Comparison of ENCODE assay signal across 1 cellular context in genomic region chr14:77554207-77554606, GRCh38.
A peak's percentile ranks its signal among the peaks of the same experiment; 100 is the strongest.
TF ChIP-seq lines count a peak whose summit lies in the region.

No MANE protein-coding gene starts in this region.

TF ChIP-seq in GM12878, 131 proteins besides CTCF, POLR2A, EP300 and RAD21 (continued from another document and continues in another):
- TF ChIP-seq HSF1 (IDR thresholded peaks at IDR 0.05; ENCODE audit: low read depth, low read length) (no peak), SREBF1 (IDR thresholded peaks at IDR 0.05; ENCODE audit: low read length) (no peak), CEBPB (IDR thresholded peaks at IDR 0.05; ENCODE audit: borderline replicate concordance in 1 of 2, low read depth in 2 of 2, low read length in 2 of 2) (no peak), ZNF207 (IDR thresholded peaks at IDR 0.05; ENCODE audit: borderline replicate concordance) (no peak), PAX5 (IDR thresholded peaks at IDR 0.05; ENCODE audit: borderline replicate concordance, low read depth, low read length) (no peak), TAF1 (IDR thresholded peaks at IDR 0.05; ENCODE audit: borderline replicate concordance, low read depth, low read length) (no peak), TBL1XR1 (IDR thresholded peaks at IDR 0.05; ENCODE audit: low read depth, low read length) (peak; percentile 17; the same call in 1 of the 2 replicates), SREBF2 (IDR thresholded peaks at IDR 0.05; ENCODE audit: low read length) (no peak), ZNF687 (IDR thresholded peaks at IDR 0.05) (no peak), ELK1 (IDR thresholded peaks at IDR 0.05; ENCODE audit: low read depth, low read length) (no peak), E4F1 (IDR thresholded peaks at IDR 0.05; ENCODE audit: borderline replicate concordance, partially characterized antibody) (no peak), KDM1A (IDR thresholded peaks at IDR 0.05; ENCODE audit: borderline replicate concordance) (no peak), USF2 (IDR thresholded peaks at IDR 0.05; ENCODE audit: borderline replicate concordance, low read depth, low read length) (no peak; the same call in 1 of the 2 replicates), SIN3A (IDR thresholded peaks at IDR 0.05; ENCODE audit: low read depth, low read length) (no peak), HCFC1 (IDR thresholded peaks at IDR 0.05; ENCODE audit: low read length) (no peak), ZBED1 (IDR thresholded peaks at IDR 0.05; ENCODE audit: borderline replicate concordance) (no peak), SRF (IDR thresholded peaks at IDR 0.05; ENCODE audit: low read depth in 2 of 2, low read length in 2 of 2) (no peak), POU2F2 (IDR thresholded peaks at IDR 0.05; ENCODE audit: borderline replicate concordance, low read depth, low read length) (0 out of 3 replicates have a peak, but pooled peaks have one; percentile 28), CBX3 (IDR thresholded peaks at IDR 0.05; ENCODE audit: borderline replicate concordance, low read depth) (no peak), EGR1 (IDR thresholded peaks at IDR 0.05; ENCODE audit: borderline replicate concordance in 1 of 2, low read depth in 2 of 2, low read length in 2 of 2) (no peak), BCLAF1 (IDR thresholded peaks at IDR 0.05) (no peak), SUPT20H (IDR thresholded peaks at IDR 0.05; ENCODE audit: borderline replicate concordance, control insufficient read depth, low read depth, low read length) (no peak), POLR2AphosphoS5 (IDR thresholded peaks at IDR 0.05; ENCODE audit: low read length) (no peak)
- TF ChIP-seq, protein P1, sequence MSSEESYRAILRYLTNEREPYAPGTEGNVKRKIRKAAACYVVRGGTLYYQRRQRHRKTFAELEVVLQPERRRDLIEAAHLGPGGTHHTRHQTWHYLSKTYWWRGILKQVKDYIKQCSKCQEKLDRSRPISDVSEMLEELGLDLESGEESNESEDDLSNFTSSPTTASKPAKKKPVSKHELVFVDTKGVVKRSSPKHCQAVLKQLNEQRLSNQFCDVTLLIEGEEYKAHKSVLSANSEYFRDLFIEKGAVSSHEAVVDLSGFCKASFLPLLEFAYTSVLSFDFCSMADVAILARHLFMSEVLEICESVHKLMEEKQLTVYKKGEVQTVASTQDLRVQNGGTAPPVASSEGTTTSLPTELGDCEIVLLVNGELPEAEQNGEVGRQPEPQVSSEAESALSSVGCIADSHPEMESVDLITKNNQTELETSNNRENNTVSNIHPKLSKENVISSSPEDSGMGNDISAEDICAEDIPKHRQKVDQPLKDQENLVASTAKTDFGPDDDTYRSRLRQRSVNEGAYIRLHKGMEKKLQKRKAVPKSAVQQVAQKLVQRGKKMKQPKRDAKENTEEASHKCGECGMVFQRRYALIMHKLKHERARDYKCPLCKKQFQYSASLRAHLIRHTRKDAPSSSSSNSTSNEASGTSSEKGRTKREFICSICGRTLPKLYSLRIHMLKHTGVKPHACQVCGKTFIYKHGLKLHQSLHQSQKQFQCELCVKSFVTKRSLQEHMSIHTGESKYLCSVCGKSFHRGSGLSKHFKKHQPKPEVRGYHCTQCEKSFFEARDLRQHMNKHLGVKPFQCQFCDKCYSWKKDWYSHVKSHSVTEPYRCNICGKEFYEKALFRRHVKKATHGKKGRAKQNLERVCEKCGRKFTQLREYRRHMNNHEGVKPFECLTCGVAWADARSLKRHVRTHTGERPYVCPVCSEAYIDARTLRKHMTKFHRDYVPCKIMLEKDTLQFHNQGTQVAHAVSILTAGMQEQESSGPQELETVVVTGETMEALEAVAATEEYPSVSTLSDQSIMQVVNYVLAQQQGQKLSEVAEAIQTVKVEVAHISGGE (CRISPR knock-in tag; IDR thresholded peaks at IDR 0.05), result no peak
- TF ChIP-seq, protein P2, sequence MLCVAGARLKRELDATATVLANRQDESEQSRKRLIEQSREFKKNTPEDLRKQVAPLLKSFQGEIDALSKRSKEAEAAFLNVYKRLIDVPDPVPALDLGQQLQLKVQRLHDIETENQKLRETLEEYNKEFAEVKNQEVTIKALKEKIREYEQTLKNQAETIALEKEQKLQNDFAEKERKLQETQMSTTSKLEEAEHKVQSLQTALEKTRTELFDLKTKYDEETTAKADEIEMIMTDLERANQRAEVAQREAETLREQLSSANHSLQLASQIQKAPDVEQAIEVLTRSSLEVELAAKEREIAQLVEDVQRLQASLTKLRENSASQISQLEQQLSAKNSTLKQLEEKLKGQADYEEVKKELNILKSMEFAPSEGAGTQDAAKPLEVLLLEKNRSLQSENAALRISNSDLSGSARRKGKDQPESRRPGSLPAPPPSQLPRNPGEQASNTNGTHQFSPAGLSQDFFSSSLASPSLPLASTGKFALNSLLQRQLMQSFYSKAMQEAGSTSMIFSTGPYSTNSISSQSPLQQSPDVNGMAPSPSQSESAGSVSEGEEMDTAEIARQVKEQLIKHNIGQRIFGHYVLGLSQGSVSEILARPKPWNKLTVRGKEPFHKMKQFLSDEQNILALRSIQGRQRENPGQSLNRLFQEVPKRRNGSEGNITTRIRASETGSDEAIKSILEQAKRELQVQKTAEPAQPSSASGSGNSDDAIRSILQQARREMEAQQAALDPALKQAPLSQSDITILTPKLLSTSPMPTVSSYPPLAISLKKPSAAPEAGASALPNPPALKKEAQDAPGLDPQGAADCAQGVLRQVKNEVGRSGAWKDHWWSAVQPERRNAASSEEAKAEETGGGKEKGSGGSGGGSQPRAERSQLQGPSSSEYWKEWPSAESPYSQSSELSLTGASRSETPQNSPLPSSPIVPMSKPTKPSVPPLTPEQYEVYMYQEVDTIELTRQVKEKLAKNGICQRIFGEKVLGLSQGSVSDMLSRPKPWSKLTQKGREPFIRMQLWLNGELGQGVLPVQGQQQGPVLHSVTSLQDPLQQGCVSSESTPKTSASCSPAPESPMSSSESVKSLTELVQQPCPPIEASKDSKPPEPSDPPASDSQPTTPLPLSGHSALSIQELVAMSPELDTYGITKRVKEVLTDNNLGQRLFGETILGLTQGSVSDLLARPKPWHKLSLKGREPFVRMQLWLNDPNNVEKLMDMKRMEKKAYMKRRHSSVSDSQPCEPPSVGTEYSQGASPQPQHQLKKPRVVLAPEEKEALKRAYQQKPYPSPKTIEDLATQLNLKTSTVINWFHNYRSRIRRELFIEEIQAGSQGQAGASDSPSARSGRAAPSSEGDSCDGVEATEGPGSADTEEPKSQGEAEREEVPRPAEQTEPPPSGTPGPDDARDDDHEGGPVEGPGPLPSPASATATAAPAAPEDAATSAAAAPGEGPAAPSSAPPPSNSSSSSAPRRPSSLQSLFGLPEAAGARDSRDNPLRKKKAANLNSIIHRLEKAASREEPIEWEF (IDR thresholded peaks at IDR 0.05; ENCODE audit: insufficient replicate concordance, low read depth, low read length), result no peak
- TF ChIP-seq, protein P3, sequence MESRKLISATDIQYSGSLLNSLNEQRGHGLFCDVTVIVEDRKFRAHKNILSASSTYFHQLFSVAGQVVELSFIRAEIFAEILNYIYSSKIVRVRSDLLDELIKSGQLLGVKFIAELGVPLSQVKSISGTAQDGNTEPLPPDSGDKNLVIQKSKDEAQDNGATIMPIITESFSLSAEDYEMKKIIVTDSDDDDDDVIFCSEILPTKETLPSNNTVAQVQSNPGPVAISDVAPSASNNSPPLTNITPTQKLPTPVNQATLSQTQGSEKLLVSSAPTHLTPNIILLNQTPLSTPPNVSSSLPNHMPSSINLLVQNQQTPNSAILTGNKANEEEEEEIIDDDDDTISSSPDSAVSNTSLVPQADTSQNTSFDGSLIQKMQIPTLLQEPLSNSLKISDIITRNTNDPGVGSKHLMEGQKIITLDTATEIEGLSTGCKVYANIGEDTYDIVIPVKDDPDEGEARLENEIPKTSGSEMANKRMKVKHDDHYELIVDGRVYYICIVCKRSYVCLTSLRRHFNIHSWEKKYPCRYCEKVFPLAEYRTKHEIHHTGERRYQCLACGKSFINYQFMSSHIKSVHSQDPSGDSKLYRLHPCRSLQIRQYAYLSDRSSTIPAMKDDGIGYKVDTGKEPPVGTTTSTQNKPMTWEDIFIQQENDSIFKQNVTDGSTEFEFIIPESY (IDR thresholded peaks at IDR 0.05), result no peak
